12 cellular contexts compared by ENCODE assay signal in the genomic region with DNA sequence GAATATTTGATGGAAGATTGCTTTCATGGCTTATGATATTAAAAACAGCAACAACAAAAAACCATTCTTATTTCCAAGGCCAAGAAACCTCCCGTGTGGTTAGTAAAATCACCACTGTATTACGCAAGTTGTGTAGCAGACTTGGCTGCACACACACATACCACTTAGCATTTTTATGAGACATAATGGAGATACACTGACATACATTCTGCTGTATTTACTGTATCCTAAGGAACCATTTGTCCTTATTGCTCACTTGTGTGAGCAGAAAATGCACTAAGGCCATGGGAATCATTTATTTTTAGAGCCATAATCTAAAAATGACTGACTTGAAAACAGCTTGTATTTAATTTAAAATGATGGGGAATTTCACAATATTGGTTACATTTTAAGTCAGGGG. TPM values are rescaled to one million over a fixed set of nuclear protein-coding genes. Genes with fewer than 3 reads are reported as not detected.
A peak's percentile ranks its signal among the peaks of the same experiment; 100 is the strongest.
DNase-seq lines count a peak whose midpoint lies in the region; ATAC-seq and TF ChIP-seq lines count a peak whose summit lies in the region.
"Had no signal": no experiment of that assay in that cellular context is flagged by ENCODE, and none has a peak within 500 bp of the region (broad histone marks: within the 10 kb centered on the region; RNA-seq: fewer than 3 reads in every experiment).

No MANE protein-coding gene starts in this region.

- peaks cover 7% of the 10 kb centered on the region for H3K4me1 ChIP-seq in mammary epithelial cell (ENCODE audit: insufficient read depth, low read length)

- dilution Hi-C loops in mammary epithelial cell (cut with HindIII; ENCODE audit: low sequenced_read_pairs) = no loop called here

- no peak for TF ChIP-seq RAD21 in Ishikawa (IDR thresholded peaks at IDR 0.05; ENCODE audit: low read depth)

- CTCF ChIA-PET in mammary epithelial cell (lab: Charles Lee; ENCODE audit: low non-redundant PET) = no interaction called here

- H2AFZ ChIP-seq in mammary epithelial cell (ENCODE audit: low read depth, low read length) = peak overlapping the region; percentile 64

- no peak overlapping the region for H3K9ac ChIP-seq in mammary epithelial cell (ENCODE audit: insufficient read depth, low read length)

- H3K4me3 ChIP-seq in mammary epithelial cell (replicated peaks in 1 of 3; ENCODE audit: insufficient read depth in 1 of 3, low read depth in 2 of 3, low read length in 3 of 3) = no peak overlapping the region

- no peak overlapping the region for H3K27ac ChIP-seq in mammary epithelial cell (ENCODE audit: insufficient read depth, low read depth, low read length)

- in situ Hi-C loops in mammary epithelial cell (cut with MboI; ENCODE audit: low sequenced_read_pairs in 2 of 2) = loop anchor here in 1 of 2 donors (25.0 kb wide), 1 partner anchor 373 kb away; a partner anchor contains a TSS

- TF ChIP-seq CTCF in AG09319 (IDR thresholded peaks at IDR 0.05; ENCODE audit: low read depth, low read length) = no peak
- TF ChIP-seq CTCF in mammary epithelial cell (conservative IDR thresholded peaks at IDR 0.05 in 1 of 2, IDR thresholded peaks at IDR 0.05 in 1 of 2; ENCODE audit: extremely low read depth in 1 of 2, insufficient read depth in 1 of 2, low read depth in 1 of 2, low read length in 2 of 2) = no peak

- no peak for TF ChIP-seq EP300 in Ishikawa (IDR thresholded peaks at IDR 0.05; ENCODE audit: borderline replicate concordance)

- DNase-seq in AG09319 (ENCODE audit: extremely low read depth, low read depth) (peak; percentile 53), mammary epithelial cell (peak; percentile 16), kidney tubule cell (ENCODE audit: low spot score) (peak; percentile 13), NCI-H2029 treated with DMSO at 0.1 percent for 48 hours (lab: John Stamatoyannopoulos, UW) (no peak), foreskin melanocyte (no peak)
- DNase-seq: NCI-H187 had no signal

- H3K4me2 ChIP-seq in mammary epithelial cell (ENCODE audit: insufficient read depth, low read depth, low read length) = peak overlapping the region; percentile 15

- ATAC-seq in GM19452 (IDR thresholded peaks at IDR 0.05; ENCODE audit: unreplicated experiment) (no peak), GM21515 (IDR thresholded peaks at IDR 0.05; ENCODE audit: unreplicated experiment) (no peak)
- ATAC-seq: Panc1 had no signal

- H3K9me3 ChIP-seq in mammary epithelial cell (replicated peaks; ENCODE audit: insufficient read depth, low read length) = no peaks in the 10 kb centered on the region

- no TSS peak for BruUV-seq in mammary epithelial cell (replicated peaks; lab: Mats Ljungman, UMichigan)

- no peaks in the 10 kb centered on the region for H4K20me1 ChIP-seq in mammary epithelial cell (ENCODE audit: insufficient read depth, low read length)

- intact Hi-C loops in mammary epithelial cell (cut with micrococcal nuclease) = no loop called here

- H3K36me3 ChIP-seq in mammary epithelial cell (ENCODE audit: insufficient read depth, low read length) = no peaks in the 10 kb centered on the region

- no peaks in the 10 kb centered on the region for H3K79me2 ChIP-seq in mammary epithelial cell (ENCODE audit: insufficient read depth, low read length)

- WGBS in mammary epithelial cell (ENCODE audit: low coverage, missing lambda C conversion rate) = 33% methylated on average over 2 of the region's 2 CpGs

- no peaks in the 10 kb centered on the region for H3K27me3 ChIP-seq in mammary epithelial cell (ENCODE audit: insufficient read depth, low read length)

TF ChIP-seq in Ishikawa, 13 proteins besides CTCF, POLR2A, EP300 and RAD21:
- TF ChIP-seq, protein P1, sequence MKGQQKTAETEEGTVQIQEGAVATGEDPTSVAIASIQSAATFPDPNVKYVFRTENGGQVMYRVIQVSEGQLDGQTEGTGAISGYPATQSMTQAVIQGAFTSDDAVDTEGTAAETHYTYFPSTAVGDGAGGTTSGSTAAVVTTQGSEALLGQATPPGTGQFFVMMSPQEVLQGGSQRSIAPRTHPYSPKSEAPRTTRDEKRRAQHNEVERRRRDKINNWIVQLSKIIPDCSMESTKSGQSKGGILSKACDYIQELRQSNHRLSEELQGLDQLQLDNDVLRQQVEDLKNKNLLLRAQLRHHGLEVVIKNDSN (IDR thresholded peaks at IDR 0.05) = no peak
- TF ChIP-seq ZBTB7A (IDR thresholded peaks at IDR 0.05; ENCODE audit: low read depth) (no peak), NFIC (IDR thresholded peaks at IDR 0.05) (no peak), EGR1 (IDR thresholded peaks at IDR 0.05) (no peak), TCF12 (IDR thresholded peaks at IDR 0.05; ENCODE audit: low read depth) (no peak), CEBPB (IDR thresholded peaks at IDR 0.05) (peak; percentile 56; the same call in 1 of the 2 replicates)
TF ChIP-seq in Ishikawa: peak in this region for 1.

RNA-seq across cellular contexts. Expression of a gene that starts 0.6 kb away (rescaled TPM):
- not detected for total RNA-seq in mammary epithelial cell
- polyA plus RNA-seq in mammary epithelial cell = not detected
- not detected for polyA minus RNA-seq in mammary epithelial cell
- total RNA-seq: CD8-positive, alpha-beta memory T cell; cerebellum had no signal
- polyA plus RNA-seq: CD8-positive, alpha-beta memory T cell had no signal

RNA-seq across cellular contexts. Expression of a gene that starts 30.9 kb away (rescaled TPM):
- total RNA-seq in mammary epithelial cell = not detected
- polyA plus RNA-seq in mammary epithelial cell = not detected
- polyA minus RNA-seq in mammary epithelial cell = not detected
- total RNA-seq: cerebellum had no signal

Comparison
In these comparisons a context has a peak if more than half of its experiments do, and no peak if none do; other contexts are left out.
1. DNase-seq: peak in AG09319 (single experiment), mammary epithelial cell (single experiment) and kidney tubule cell (single experiment); none in NCI-H2029 treated with DMSO at 0.1 percent for 48 hours (single experiment) and foreskin melanocyte (single experiment).